32 cellular contexts compared by ENCODE assay signal in genomic region chr11:117170210-117170609, GRCh38. TPM values are rescaled to one million over a fixed set of nuclear protein-coding genes. Genes with fewer than 3 reads are reported as not detected.
DNase-seq lines count a peak whose midpoint lies in the region; ATAC-seq and TF ChIP-seq lines count a peak whose summit lies in the region.
"Had no signal": no experiment of that assay in that cellular context is flagged by ENCODE, and none has a peak within 500 bp of the region (broad histone marks: within the 10 kb centered on the region; RNA-seq: fewer than 3 reads in every experiment).

No MANE protein-coding gene starts in this region.

- H3K4me3 Mint-ChIP-seq in GM23338 (no peak overlapping the region), brain (no peak overlapping the region)
- no peak overlapping the region for H3K4me3 Mint-ChIP-seq in naive thymus-derived CD4-positive, alpha-beta T cell
- H3K4me3 Mint-ChIP-seq: activated CD8-positive, alpha-beta T cell treated with anti-CD3 and anti-CD28 coated beads, Interleukin-2, amount 10 ng/mL, durations not matched to agents 7 days and 5 days; B cell; CD8-positive, alpha-beta T cell; natural killer cell had no signal

- CTCF ChIA-PET in naive thymus-derived CD4-positive, alpha-beta T cell (lab: Charles Lee), result interaction anchor here (0.9 kb wide), 1 partner anchor 9 kb away, joined by 4 read pairs; no protein-coding TSS in a partner anchor

- H3K27ac ChIP-seq in GM23338 (ENCODE audit: low read depth) (no peak overlapping the region), gastrocnemius medialis (peak overlapping the region; percentile 57 to 90 (median 76))
- H3K27ac ChIP-seq in naive thymus-derived CD4-positive, alpha-beta T cell (ENCODE audit: low read depth, low read length), result no peak overlapping the region
- H3K27ac ChIP-seq: ovary had no signal

- H3K9me3 Mint-ChIP-seq in GM23338 (no peaks in the 10 kb centered on the region), brain (no peaks in the 10 kb centered on the region)
- no peaks in the 10 kb centered on the region for H3K9me3 Mint-ChIP-seq in naive thymus-derived CD4-positive, alpha-beta T cell
- H3K9me3 Mint-ChIP-seq: CD8-positive, alpha-beta T cell; natural killer cell had no signal

- no peak overlapping the region for H2AFZ ChIP-seq in GM23338

- H3K27me3 ChIP-seq in GM23338 (ENCODE audit: insufficient read depth) (no peaks in the 10 kb centered on the region), gastrocnemius medialis (no peaks in the 10 kb centered on the region)
- no peaks in the 10 kb centered on the region for H3K27me3 ChIP-seq in naive thymus-derived CD4-positive, alpha-beta T cell (ENCODE audit: control insufficient read depth in 2 of 2, insufficient read depth in 2 of 2, low read length in 2 of 2)
- H3K27me3 ChIP-seq: esophagus muscularis mucosa, heart right ventricle, ovary, thyroid gland had no signal

- TF ChIP-seq POLR2A in gastrocnemius medialis (IDR thresholded peaks at IDR 0.05), result no peak

- H3K9me2 ChIP-seq in GM23338 (ENCODE audit: insufficient read depth), result no peaks in the 10 kb centered on the region

- H3K4me1 ChIP-seq in GM23338 (ENCODE audit: insufficient read depth) (no peaks in the 10 kb centered on the region), gastrocnemius medialis (peaks cover 38 to 48% of the 10 kb centered on the region in 2 donors)
- H3K4me1 ChIP-seq in naive thymus-derived CD4-positive, alpha-beta T cell (ENCODE audit: control insufficient read depth in 2 of 2, insufficient read depth in 2 of 2, low read length in 2 of 2), result no peaks in the 10 kb centered on the region

- in situ Hi-C loops in gastrocnemius medialis (cut with MboI; ENCODE audit: low sequenced_read_pairs in 4 of 4), result no loop called here

- peaks cover 54% of the 10 kb centered on the region for H3K36me3 Mint-ChIP-seq in GM23338 (ENCODE audit: low read depth)
- peaks cover 32% of the 10 kb centered on the region for H3K36me3 Mint-ChIP-seq in brain
- H3K36me3 Mint-ChIP-seq in naive thymus-derived CD4-positive, alpha-beta T cell, result peaks cover 0 to 16% (median 4%) of the 10 kb centered on the region in 5 donors

- peaks cover 37% of the 10 kb centered on the region for H3K36me3 ChIP-seq in GM23338 (ENCODE audit: insufficient read depth)
- H3K36me3 ChIP-seq in naive thymus-derived CD4-positive, alpha-beta T cell (ENCODE audit: control insufficient read depth in 2 of 3, insufficient read depth in 3 of 3, low read length in 3 of 3), result peaks cover 0 to 34% (median 0%) of the 10 kb centered on the region in 3 experiments
- peaks cover 0 to 38% of the 10 kb centered on the region in 2 donors for H3K36me3 ChIP-seq in gastrocnemius medialis
- H3K36me3 ChIP-seq: ovary had no signal

- ATAC-seq in GM23338 (no peak), gastrocnemius medialis (peak; percentile 42 to 58), GM19328 (IDR thresholded peaks at IDR 0.05; ENCODE audit: unreplicated experiment) (no peak), GM19463 (IDR thresholded peaks at IDR 0.05; ENCODE audit: unreplicated experiment) (no peak)
- ATAC-seq in naive thymus-derived CD4-positive, alpha-beta T cell, result no peak
- ATAC-seq: activated CD8-positive, alpha-beta T cell treated with anti-CD3 and anti-CD28 coated beads, Interleukin-2, amount 10 ng/mL, durations not matched to agents 7 days and 5 days; CD8-positive, alpha-beta T cell; heart right ventricle; natural killer cell; Panc1 had no signal

- H3K79me2 ChIP-seq in GM23338 (replicated peaks; ENCODE audit: insufficient read depth), result peaks cover 12% of the 10 kb centered on the region

- H3F3A ChIP-seq in GM23338 (replicated peaks; ENCODE audit: low read depth), result peaks cover 13% of the 10 kb centered on the region; the same call in 1 of the 2 replicates

- POLR2A ChIA-PET in naive thymus-derived CD4-positive, alpha-beta T cell (lab: Charles Lee), result interaction anchor here (0.5 to 1.5 kb wide), 2 partner anchors 9 to 52 kb away, joined by 4 to 5 read pairs; no protein-coding TSS in a partner anchor

- no peaks in the 10 kb centered on the region for H3K9me3 ChIP-seq in naive thymus-derived CD4-positive, alpha-beta T cell (ENCODE audit: control insufficient read depth in 2 of 3, low read length in 3 of 3)
- H3K9me3 ChIP-seq in gastrocnemius medialis, result no peaks in the 10 kb centered on the region
- H3K9me3 ChIP-seq: esophagus muscularis mucosa, heart right ventricle, ovary, thyroid gland had no signal

- intact Hi-C loops in naive thymus-derived CD4-positive, alpha-beta T cell (cut with micrococcal nuclease), result loop anchor here in 1 of 2 donors (10.0 kb wide), 1 partner anchor 155 kb away; the partner anchor contains the start of gene CEP164
- intact Hi-C loops in gastrocnemius medialis (cut with DNase I; ENCODE audit: low total_unique reads), result loop anchor here (2.0 to 10.0 kb wide), 2 partner anchors 25 to 155 kb away; partner anchors contain the start of genes CEP164 and PAFAH1B2

- TF ChIP-seq CTCF in GM23338 (conservative IDR thresholded peaks at IDR 0.05; ENCODE audit: low read depth in 2 of 2) (no peak), brain (conservative IDR thresholded peaks at IDR 0.05) (no peak), gastrocnemius medialis (IDR thresholded peaks at IDR 0.05 in 4 of 5, conservative IDR thresholded peaks at IDR 0.05 in 1 of 5) (no peak)

- peak overlapping the region; percentile 33; the same call in 1 of the 2 replicates for H3K27ac Mint-ChIP-seq in GM23338
- H3K27ac Mint-ChIP-seq in brain, result peak overlapping the region in 3 of 5 experiments; percentile 28 to 89 (median 85)
- H3K27ac Mint-ChIP-seq in naive thymus-derived CD4-positive, alpha-beta T cell, result peak overlapping the region in 5 of 9 donors; percentile 21 to 73 (median 48)
- H3K27ac Mint-ChIP-seq: activated CD8-positive, alpha-beta T cell treated with anti-CD3 and anti-CD28 coated beads, Interleukin-2, amount 10 ng/mL, durations not matched to agents 7 days and 5 days; B cell; natural killer cell had no signal

- DNase-seq in GM23338 (ENCODE audit: low spot score), result no peak
- no peak for DNase-seq in naive thymus-derived CD4-positive, alpha-beta T cell
- no peak for DNase-seq in gastrocnemius medialis
- no peak for DNase-seq in NCI-H345 treated with DMSO at 0.1 percent for 48 hours (lab: John Stamatoyannopoulos, UW; ENCODE audit: unreplicated experiment)
- DNase-seq: ACHN; activated CD4-positive, alpha-beta T cell treated with anti-CD3 and anti-CD28 coated beads for 1 hour; activated CD8-positive, alpha-beta T cell treated with anti-CD3 and anti-CD28 coated beads, Interleukin-2, amount 10 ng/mL, durations not matched to agents 7 days and 5 days; activated effector memory CD4-positive, alpha-beta T cell treated with Interleukin-2 at 50 U/mL for 16 hours; activated T-cell treated with anti-CD3 and anti-CD28 coated beads for 4 hours; caudate nucleus; CD8-positive, alpha-beta T cell; dermis blood vessel endothelial cell; foreskin melanocyte; H7; heart right ventricle; kidney; MM.1S; natural killer cell; NCI-H1417 treated with DMSO at 0.1 percent for 48 hours; NCI-H2029 treated with DMSO at 0.1 percent for 48 hours; NCI-H748 treated with DMSO at 0.1 percent for 48 hours; ovary; SHP77; stimulated activated CD4-positive, alpha-beta T cell treated with anti-CD3 and anti-CD28 coated beads, Interleukin-12 subunit alpha, Interleukin-12 subunit beta, amount 100 ng/mL, for 4 hours; stimulated activated CD4-positive, alpha-beta T cell treated with anti-CD3 and anti-CD28 coated beads, Interleukin-2, amount 100 ng/mL, for 48 hours; thyroid gland had no signal

- no peak overlapping the region for H3K4me3 ChIP-seq in GM23338
- H3K4me3 ChIP-seq in naive thymus-derived CD4-positive, alpha-beta T cell (ENCODE audit: low read length), result no peak overlapping the region
- H3K4me3 ChIP-seq in gastrocnemius medialis, result no peak overlapping the region
- H3K4me3 ChIP-seq: esophagus muscularis mucosa, heart right ventricle, ovary, thyroid gland had no signal

- H3K27me3 Mint-ChIP-seq in GM23338 (ENCODE audit: insufficient read depth, low read depth, poor library complexity) (no peaks in the 10 kb centered on the region), brain (no peaks in the 10 kb centered on the region)
- H3K27me3 Mint-ChIP-seq in naive thymus-derived CD4-positive, alpha-beta T cell, result no peaks in the 10 kb centered on the region
- H3K27me3 Mint-ChIP-seq: B cell had no signal

- H3K4me1 Mint-ChIP-seq in GM23338 (peaks cover 13% of the 10 kb centered on the region; the same call in 2 of the 3 replicates), brain (peaks cover 51% of the 10 kb centered on the region)
- peaks cover 0 to 17% (median 5%) of the 10 kb centered on the region in 7 donors for H3K4me1 Mint-ChIP-seq in naive thymus-derived CD4-positive, alpha-beta T cell

- no peak overlapping the region for H3K4me2 ChIP-seq in GM23338

- H4K20me1 ChIP-seq in GM23338 (replicated peaks; ENCODE audit: insufficient read depth), result peaks cover 29% of the 10 kb centered on the region

RNA-seq across cellular contexts. Expression of gene SIDT2, which starts 8.3 kb away (rescaled TPM):
- 11.3 and 12.1 TPM in 2 replicates for total RNA-seq in GM23338 (2014; rRNA removed; shearing (Covaris generic))
- 7.5 and 9.2 TPM in 2 replicates for polyA plus RNA-seq in GM23338 (2016; fragmentation: Nextera tagmentation; extraction: Ambion mirVana)
- polyA plus RNA-seq in brain (ENCODE audit: insufficient read depth, low read depth, low replicate concordance), result 22.4 TPM
- 100 to 1,000 TPM in 2 of 5 experiments, 10 to 100 TPM in 3; 31.7 to 187 (median 60.5) TPM for total RNA-seq in naive thymus-derived CD4-positive, alpha-beta T cell
- polyA plus RNA-seq in naive thymus-derived CD4-positive, alpha-beta T cell, result 1 to 10 TPM; 2.3 to 3.1 TPM
- total RNA-seq in gastrocnemius medialis, result 10 to 100 TPM; 14.3 to 33.9 (median 17.7) TPM

RNA-seq across cellular contexts. Expression of gene PAFAH1B2, which starts 26.1 kb away (rescaled TPM):
- total RNA-seq in GM23338 (2014; rRNA removed; shearing (Covaris generic)), result 143 and 148 TPM in 2 replicates
- 74.1 and 87.5 TPM in 2 replicates for polyA plus RNA-seq in GM23338 (2016; fragmentation: Nextera tagmentation; extraction: Ambion mirVana)
- polyA plus RNA-seq in brain (ENCODE audit: insufficient read depth, low read depth, low replicate concordance), result 40.4 TPM
- total RNA-seq in naive thymus-derived CD4-positive, alpha-beta T cell, result 10 to 100 TPM; 48.9 to 62.0 (median 55.8) TPM
- polyA plus RNA-seq in naive thymus-derived CD4-positive, alpha-beta T cell, result 10 to 100 TPM; 13.6 to 18.2 TPM
- total RNA-seq in gastrocnemius medialis, result 10 to 100 TPM; 25.8 to 52.3 (median 35.2) TPM

RNA-seq across cellular contexts. Expression of gene TAGLN, which starts 29.0 kb away (rescaled TPM):
- 130 and 138 TPM in 2 replicates for total RNA-seq in GM23338 (2014; rRNA removed; shearing (Covaris generic))
- polyA plus RNA-seq in GM23338 (2016; fragmentation: Nextera tagmentation; extraction: Ambion mirVana), result 86.8 TPM in 2 replicates
- polyA plus RNA-seq in brain (ENCODE audit: insufficient read depth, low read depth, low replicate concordance), result 122 TPM
- 10 to 100 TPM in 4 of 5 experiments, 1 to 10 TPM in 1; 6.4 to 28.0 (median 18.2) TPM for total RNA-seq in naive thymus-derived CD4-positive, alpha-beta T cell
- polyA plus RNA-seq in naive thymus-derived CD4-positive, alpha-beta T cell, result 1 to 10 TPM in 1 of 2 donors, under 1 TPM in 1; 0.32 to 1.0 TPM
- 100 to 1,000 TPM in 3 of 4 donors, 10 to 100 TPM in 1; 27.4 to 191 (median 124) TPM for total RNA-seq in gastrocnemius medialis

Comparison
In these comparisons a context has a peak if more than half of its experiments do, and no peak if none do; other contexts are left out.
1. ATAC-seq: peak in gastrocnemius medialis (2 of 2); none in GM23338 (single experiment), naive thymus-derived CD4-positive, alpha-beta T cell (single experiment), GM19328 (single experiment) and GM19463 (single experiment).
2. H3K27ac ChIP-seq: peak in gastrocnemius medialis (4 of 4); none in GM23338 (single experiment) and naive thymus-derived CD4-positive, alpha-beta T cell (single experiment).
3. H3K27ac Mint-ChIP-seq: peak in every context shown above with its lines; median percentile 85 in brain; 48 in naive thymus-derived CD4-positive, alpha-beta T cell; 33 in GM23338.